Comparison of ENCODE assay signal across 25 cellular contexts in genomic region chr4:181176306-181176705, GRCh38.
DNase-seq lines count a peak whose midpoint lies in the region; ATAC-seq and TF ChIP-seq lines count a peak whose summit lies in the region.
"Had no signal": no experiment of that assay in that cellular context is flagged by ENCODE, and none has a peak within 500 bp of the region (broad histone marks: within the 10 kb centered on the region; RNA-seq: fewer than 3 reads in every experiment).

No MANE protein-coding gene starts in this region.

- TF ChIP-seq CTCF in IMR-90 (conservative IDR thresholded peaks at IDR 0.05; ENCODE audit: low read depth, low read length) (no peak), choroid plexus epithelial cell (conservative IDR thresholded peaks at IDR 0.05; ENCODE audit: low read depth, low read length) (no peak), smooth muscle cell (IDR thresholded peaks at IDR 0.05; ENCODE audit: borderline replicate concordance, insufficient read depth, poor library complexity, severe bottlenecking) (no peak)

- H3K4me1 ChIP-seq in IMR-90 (ENCODE audit: control insufficient read depth, insufficient read depth, low read length) (no peaks in the 10 kb centered on the region), smooth muscle cell (ENCODE audit: low read depth) (no peaks in the 10 kb centered on the region)

- TF ChIP-seq POLR2A in IMR-90 (IDR thresholded peaks at IDR 0.05; ENCODE audit: low read depth, low read length) = no peak

- no peaks in the 10 kb centered on the region for H3K36me3 ChIP-seq in IMR-90 (ENCODE audit: control insufficient read depth, insufficient read depth, low read length)
- H3K36me3 ChIP-seq in smooth muscle cell (ENCODE audit: low read depth) = no peaks in the 10 kb centered on the region

- no TSS peak for BruUV-seq in IMR-90 (replicated peaks; lab: Mats Ljungman, UMichigan)

- no peaks in the 10 kb centered on the region for H3K79me2 ChIP-seq in smooth muscle cell (ENCODE audit: low read depth)

- no peak overlapping the region for H2AK9ac ChIP-seq in IMR-90 (replicated peaks; ENCODE audit: low read depth, low read length, poor library complexity)

- DNase-seq in activated CD4-positive, alpha-beta T cell treated with anti-CD3 and anti-CD28 coated beads for 36 hours = no peak
- no peak for DNase-seq in activated CD4-positive, alpha-beta T cell treated with anti-CD3 and anti-CD28 coated beads, Interleukin-2, amount 50 U/mL, for 48 hours
- DNase-seq in IMR-90 (peak; percentile 5), choroid plexus epithelial cell (ENCODE audit: low read depth) (peak; percentile 24), smooth muscle cell (lab: John Stamatoyannopoulos, UW; ENCODE audit: unreplicated experiment) (no peak), hypothalamus (lab: John Stamatoyannopoulos, UW) (no peak)
- no peak for DNase-seq in activated naive CD8-positive, alpha-beta T cell treated with anti-CD3 and anti-CD28 coated beads, Interleukin-2, amount 50 U/mL, for 24 hours
- DNase-seq: ACHN; AML-193; C1 segment of cervical spinal cord; CD8-positive, alpha-beta T cell; DND-41; GF-D8; MV-4-11; NCI-H1105 treated with DMSO at 0.1 percent for 48 hours; NCI-H2029 treated with DMSO at 0.1 percent for 48 hours; NCI-H2171; NCI-H524 treated with DMSO at 0.1 percent for 48 hours; NCI-H82; SIG-M5; SK-N-SH had no signal

- H3K23ac ChIP-seq in IMR-90 (ENCODE audit: low read depth, low read length) = no peak overlapping the region

- H3K18ac ChIP-seq in IMR-90 (ENCODE audit: low read depth, low read length) = no peak overlapping the region

- 0 out of 2 replicates have a peak, but pooled peaks cover 2% of the 10 kb centered on the region for H3K9me3 ChIP-seq in IMR-90 (ENCODE audit: control insufficient read depth, insufficient read depth, low read length)
- no peaks in the 10 kb centered on the region for H3K9me3 ChIP-seq in smooth muscle cell (replicated peaks; ENCODE audit: low read depth)
- H3K9me3 ChIP-seq: SK-N-SH had no signal

- in situ Hi-C loops in IMR-90 (cut with MboI; ENCODE audit: low sequenced_read_pairs) = no loop called here

- intact Hi-C loops in activated CD4-positive, alpha-beta T cell treated with anti-CD3 and anti-CD28 coated beads for 36 hours (cut with DNase I, micrococcal nuclease) = no loop called here
- intact Hi-C loops in IMR-90 (cut with micrococcal nuclease) = no loop called here

- H2AFZ ChIP-seq in IMR-90 (replicated peaks; ENCODE audit: low read length, poor library complexity) = no peak overlapping the region
- no peak overlapping the region for H2AFZ ChIP-seq in smooth muscle cell (ENCODE audit: low read depth)

- H3K9me3 Mint-ChIP-seq in activated CD4-positive, alpha-beta T cell treated with anti-CD3 and anti-CD28 coated beads for 36 hours (ENCODE audit: low read depth) = no peaks in the 10 kb centered on the region
- H3K9me3 Mint-ChIP-seq in activated naive CD8-positive, alpha-beta T cell treated with anti-CD3 and anti-CD28 coated beads, Interleukin-2, amount 50 U/mL, for 24 hours = peaks cover 11% of the 10 kb centered on the region
- H3K9me3 Mint-ChIP-seq: CD8-positive, alpha-beta T cell had no signal

- no peak overlapping the region for H3K4me3 Mint-ChIP-seq in activated CD4-positive, alpha-beta T cell treated with anti-CD3 and anti-CD28 coated beads for 36 hours
- no peak overlapping the region for H3K4me3 Mint-ChIP-seq in activated naive CD8-positive, alpha-beta T cell treated with anti-CD3 and anti-CD28 coated beads, Interleukin-2, amount 50 U/mL, for 24 hours
- H3K4me3 Mint-ChIP-seq: CD8-positive, alpha-beta T cell; IgD-negative memory B cell had no signal

- dilution Hi-C loops in IMR-90 (cut with HindIII; ENCODE audit: low sequenced_read_pairs, unreplicated experiment) = no loop called here

- H3K4me1 Mint-ChIP-seq in activated CD4-positive, alpha-beta T cell treated with anti-CD3 and anti-CD28 coated beads for 36 hours = no peaks in the 10 kb centered on the region
- no peaks in the 10 kb centered on the region for H3K4me1 Mint-ChIP-seq in activated naive CD8-positive, alpha-beta T cell treated with anti-CD3 and anti-CD28 coated beads, Interleukin-2, amount 50 U/mL, for 24 hours
- H3K4me1 Mint-ChIP-seq: IgD-negative memory B cell had no signal

- no peak overlapping the region for H3K14ac ChIP-seq in IMR-90 (replicated peaks; ENCODE audit: low read depth, low read length)

- no peaks in the 10 kb centered on the region for H3F3A ChIP-seq in smooth muscle cell (ENCODE audit: low read depth)

- WGBS in IMR-90 (ENCODE audit: extremely low coverage in 2 of 2, insufficient read length in 1 of 2), 2 experiments = 20% methylated on average over 1 of the region's 6 CpGs; no CpG with 5 or more reads in 1 of the 2 experiments
- WGBS in smooth muscle cell (ENCODE audit: low lambda C conversion rate) = 39% methylated on average over 6 of the region's 6 CpGs

- POLR2A ChIA-PET in activated CD4-positive, alpha-beta T cell treated with anti-CD3 and anti-CD28 coated beads for 36 hours (lab: Charles Lee) = no interaction called here
- POLR2A ChIA-PET in IMR-90 (lab: Charles Lee; ENCODE audit: unreplicated experiment) = no interaction called here

- no peak overlapping the region for H4K5ac ChIP-seq in IMR-90 (ENCODE audit: low read depth, low read length)

- H3K36me3 Mint-ChIP-seq in activated CD4-positive, alpha-beta T cell treated with anti-CD3 and anti-CD28 coated beads for 36 hours (ENCODE audit: low read depth) = no peaks in the 10 kb centered on the region
- H3K36me3 Mint-ChIP-seq in activated naive CD8-positive, alpha-beta T cell treated with anti-CD3 and anti-CD28 coated beads, Interleukin-2, amount 50 U/mL, for 24 hours (ENCODE audit: low read depth) = no peaks in the 10 kb centered on the region
- H3K36me3 Mint-ChIP-seq: CD8-positive, alpha-beta T cell; IgD-negative memory B cell had no signal

- H4K20me1 ChIP-seq in IMR-90 (ENCODE audit: insufficient read depth, low read length) (no peaks in the 10 kb centered on the region), smooth muscle cell (ENCODE audit: low read depth) (no peaks in the 10 kb centered on the region)

- no peak overlapping the region for H3K4me2 ChIP-seq in IMR-90 (ENCODE audit: low read depth, low read length)
- no peak overlapping the region for H3K4me2 ChIP-seq in smooth muscle cell
- H3K4me2 ChIP-seq: SK-N-SH had no signal

- H3K27ac ChIP-seq in IMR-90 (ENCODE audit: insufficient read depth, low read length) (no peak overlapping the region), smooth muscle cell (ENCODE audit: low read depth) (peak overlapping the region; percentile 44)
- H3K27ac ChIP-seq: 22Rv1 had no signal

- no peak overlapping the region for H3K27ac Mint-ChIP-seq in activated CD4-positive, alpha-beta T cell treated with anti-CD3 and anti-CD28 coated beads for 36 hours
- no peak overlapping the region for H3K27ac Mint-ChIP-seq in activated naive CD8-positive, alpha-beta T cell treated with anti-CD3 and anti-CD28 coated beads, Interleukin-2, amount 50 U/mL, for 24 hours
- H3K27ac Mint-ChIP-seq: CD8-positive, alpha-beta T cell; IgD-negative memory B cell had no signal

- no peaks in the 10 kb centered on the region for H3K79me1 ChIP-seq in IMR-90 (ENCODE audit: low read depth in 1 of 2, low read length in 2 of 2)

- H4K91ac ChIP-seq in IMR-90 (ENCODE audit: insufficient read depth, low read depth, low read length) = no peak overlapping the region

- no peak overlapping the region for H2BK5ac ChIP-seq in IMR-90 (ENCODE audit: low read depth, low read length, poor library complexity, severe bottlenecking)

- no peak overlapping the region for H3K4ac ChIP-seq in IMR-90 (ENCODE audit: low read depth, low read length)

- H2AK5ac ChIP-seq in IMR-90 (ENCODE audit: low read depth, low read length) = no peak overlapping the region

- H2BK20ac ChIP-seq in IMR-90 (ENCODE audit: low read depth, low read length) = no peak overlapping the region

- CTCF ChIA-PET in activated CD4-positive, alpha-beta T cell treated with anti-CD3 and anti-CD28 coated beads for 36 hours (lab: Charles Lee) = no interaction called here
- CTCF ChIA-PET in IMR-90 (lab: Yijun Ruan, JAX) = no interaction called here

- H4K8ac ChIP-seq in IMR-90 (ENCODE audit: low read depth in 2 of 2, low read length in 2 of 2) = no peak overlapping the region

- H3K56ac ChIP-seq in IMR-90 (ENCODE audit: extremely low read depth, insufficient read depth, low read length) = no peak overlapping the region

- no peaks in the 10 kb centered on the region for H3K27me3 Mint-ChIP-seq in activated CD4-positive, alpha-beta T cell treated with anti-CD3 and anti-CD28 coated beads for 36 hours
- no peaks in the 10 kb centered on the region for H3K27me3 Mint-ChIP-seq in activated naive CD8-positive, alpha-beta T cell treated with anti-CD3 and anti-CD28 coated beads, Interleukin-2, amount 50 U/mL, for 24 hours
- H3K27me3 Mint-ChIP-seq: IgD-negative memory B cell had no signal

- H3K9ac ChIP-seq in IMR-90 (ENCODE audit: low read depth, low read length) (no peak overlapping the region), smooth muscle cell (ENCODE audit: low read depth) (no peak overlapping the region)
- H3K9ac ChIP-seq: SK-N-SH had no signal

- no peaks in the 10 kb centered on the region for H3K9me1 ChIP-seq in IMR-90 (ENCODE audit: insufficient read depth, low read length)

- no peak overlapping the region for H2BK120ac ChIP-seq in IMR-90 (ENCODE audit: low read depth, low read length)

- no peak overlapping the region for H3K4me3 ChIP-seq in IMR-90 (ENCODE audit: insufficient read depth, low read depth, low read length)
- H3K4me3 ChIP-seq in choroid plexus epithelial cell (ENCODE audit: low read depth, low read length) = no peak overlapping the region
- no peak overlapping the region for H3K4me3 ChIP-seq in smooth muscle cell

- H3K27me3 ChIP-seq in IMR-90 (ENCODE audit: control insufficient read depth, insufficient read depth, low read length) (no peaks in the 10 kb centered on the region), smooth muscle cell (ENCODE audit: low read depth) (no peaks in the 10 kb centered on the region)

- no peak for TF ChIP-seq RAD21 in IMR-90 (IDR thresholded peaks at IDR 0.05; ENCODE audit: low read length)

- peak; percentile 68 for ATAC-seq in activated CD4-positive, alpha-beta T cell treated with anti-CD3 and anti-CD28 coated beads for 36 hours
- ATAC-seq in IMR-90 (ENCODE audit: low read depth) = no peak
- no peak for ATAC-seq in activated naive CD8-positive, alpha-beta T cell treated with anti-CD3 and anti-CD28 coated beads, Interleukin-2, amount 50 U/mL, for 24 hours
- ATAC-seq in HG03439 (IDR thresholded peaks at IDR 0.05; ENCODE audit: unreplicated experiment) = no peak
- ATAC-seq: CD8-positive, alpha-beta T cell; Panc1 had no signal

- H2BK15ac ChIP-seq in IMR-90 (ENCODE audit: low read depth, low read length) = no peak overlapping the region

TF ChIP-seq in IMR-90, 13 proteins besides CTCF, POLR2A, EP300 and RAD21 (continues in another document):
- TF ChIP-seq NFE2L2 (IDR thresholded peaks at IDR 0.05; ENCODE audit: low read depth, low read length) (no peak), RFX5 (IDR thresholded peaks at IDR 0.05; ENCODE audit: low read depth, low read length) (no peak), BHLHE40 (IDR thresholded peaks at IDR 0.05; ENCODE audit: low read depth, low read length) (no peak), CHD1 (IDR thresholded peaks at IDR 0.05; ENCODE audit: low read depth, low read length) (no peak), RCOR1 (IDR thresholded peaks at IDR 0.05; ENCODE audit: insufficient replicate concordance, low read length) (no peak)

Comparison
In these comparisons a context has a peak if more than half of its experiments do, and no peak if none do; other contexts are left out.
1. DNase-seq: peak in IMR-90 (single experiment) and choroid plexus epithelial cell (single experiment); none in activated CD4-positive, alpha-beta T cell treated with anti-CD3 and anti-CD28 coated beads for 36 hours (single experiment), activated CD4-positive, alpha-beta T cell treated with anti-CD3 and anti-CD28 coated beads, Interleukin-2, amount 50 U/mL, for 48 hours (0 of 2), smooth muscle cell (single experiment), hypothalamus (0 of 51) and activated naive CD8-positive, alpha-beta T cell treated with anti-CD3 and anti-CD28 coated beads, Interleukin-2, amount 50 U/mL, for 24 hours (single experiment).